1 cellular context compared by ENCODE assay signal in the genomic region with DNA sequence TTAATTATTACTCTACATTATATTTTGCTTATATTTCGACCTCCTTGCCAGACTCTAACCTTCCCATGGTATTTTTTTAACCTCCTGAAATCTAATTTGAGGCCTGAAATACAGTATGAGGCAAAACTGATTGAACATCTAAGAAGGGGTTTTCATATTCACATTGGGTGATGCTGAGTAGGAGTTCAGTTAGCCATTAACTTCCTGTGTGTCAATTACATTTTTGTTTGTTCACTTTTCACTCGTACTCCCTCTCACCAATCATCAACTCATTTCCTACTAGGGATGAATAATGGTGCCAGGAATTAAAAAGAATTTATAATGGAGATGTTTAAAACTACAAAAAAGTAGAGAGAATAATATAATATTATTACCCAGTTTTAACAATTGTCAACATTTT.
TF ChIP-seq lines count a peak whose summit lies in the region.

No MANE protein-coding gene starts in this region.

TF ChIP-seq in HepG2, 621 proteins besides CTCF, POLR2A, EP300 and RAD21 (continued from another document):
- TF ChIP-seq, protein P1, sequence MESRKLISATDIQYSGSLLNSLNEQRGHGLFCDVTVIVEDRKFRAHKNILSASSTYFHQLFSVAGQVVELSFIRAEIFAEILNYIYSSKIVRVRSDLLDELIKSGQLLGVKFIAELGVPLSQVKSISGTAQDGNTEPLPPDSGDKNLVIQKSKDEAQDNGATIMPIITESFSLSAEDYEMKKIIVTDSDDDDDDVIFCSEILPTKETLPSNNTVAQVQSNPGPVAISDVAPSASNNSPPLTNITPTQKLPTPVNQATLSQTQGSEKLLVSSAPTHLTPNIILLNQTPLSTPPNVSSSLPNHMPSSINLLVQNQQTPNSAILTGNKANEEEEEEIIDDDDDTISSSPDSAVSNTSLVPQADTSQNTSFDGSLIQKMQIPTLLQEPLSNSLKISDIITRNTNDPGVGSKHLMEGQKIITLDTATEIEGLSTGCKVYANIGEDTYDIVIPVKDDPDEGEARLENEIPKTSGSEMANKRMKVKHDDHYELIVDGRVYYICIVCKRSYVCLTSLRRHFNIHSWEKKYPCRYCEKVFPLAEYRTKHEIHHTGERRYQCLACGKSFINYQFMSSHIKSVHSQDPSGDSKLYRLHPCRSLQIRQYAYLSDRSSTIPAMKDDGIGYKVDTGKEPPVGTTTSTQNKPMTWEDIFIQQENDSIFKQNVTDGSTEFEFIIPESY (CRISPR knock-in tag; IDR thresholded peaks at IDR 0.05), result no peak
- TF ChIP-seq LCORL (IDR thresholded peaks at IDR 0.05), result no peak
- TF ChIP-seq LCORL (CRISPR knock-in tag; IDR thresholded peaks at IDR 0.05), result no peak
- TF ChIP-seq ZNF670 (CRISPR knock-in tag; IDR thresholded peaks at IDR 0.05; ENCODE audit: borderline replicate concordance), result no peak
- TF ChIP-seq ZNF143 (CRISPR knock-in tag; IDR thresholded peaks at IDR 0.05), result no peak
